8 cellular contexts compared by ENCODE assay signal in the genomic region with DNA sequence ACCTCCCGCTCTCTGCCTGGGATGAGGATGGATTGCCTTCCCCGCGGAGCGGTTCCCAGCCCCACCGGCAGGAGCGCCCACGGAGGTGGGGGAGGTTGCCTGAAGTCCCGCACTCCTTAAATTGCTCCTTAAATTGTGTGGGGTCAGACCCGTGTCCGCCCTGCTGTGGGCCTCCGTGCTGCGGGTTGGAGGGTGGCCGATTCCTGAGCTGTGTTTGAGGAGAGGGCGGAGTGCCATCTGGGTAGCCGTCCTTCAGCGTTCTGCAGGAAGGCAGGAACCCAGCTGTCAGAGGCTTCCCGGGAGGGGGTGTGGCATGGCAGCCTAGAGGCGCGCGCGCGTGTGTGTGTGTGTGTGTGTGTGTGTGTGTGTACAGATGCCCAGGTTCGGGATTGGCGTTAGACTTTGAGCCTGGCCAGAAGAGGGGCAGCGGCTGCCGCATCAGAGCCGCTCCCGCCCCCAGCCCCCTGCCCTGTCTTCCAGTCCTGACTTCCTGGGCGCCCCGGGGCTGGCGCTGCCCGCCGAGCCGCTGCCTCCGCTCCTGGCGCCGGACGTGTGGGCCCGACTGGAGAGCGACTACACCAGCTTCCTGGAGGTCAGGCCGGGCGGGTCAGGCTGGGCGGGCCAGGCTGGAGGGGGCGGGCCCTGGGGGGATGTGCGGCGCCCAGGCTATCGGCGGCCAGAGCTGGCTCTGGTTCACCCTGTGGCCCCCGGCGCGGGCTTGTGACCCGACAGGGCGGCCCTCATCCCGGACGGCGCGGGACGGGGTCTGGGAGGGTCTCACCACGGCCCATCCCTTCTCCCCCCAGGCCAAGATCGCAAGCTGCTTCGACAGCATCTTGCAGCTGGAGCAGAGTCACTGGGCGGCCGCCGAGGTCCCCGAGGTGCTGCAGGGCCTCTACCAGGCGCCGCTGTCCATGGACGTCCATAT. TPM values are rescaled to one million over a fixed set of nuclear protein-coding genes. Genes with fewer than 3 reads are reported as not detected.
DNase-seq lines count a peak whose midpoint lies in the region; ATAC-seq and TF ChIP-seq lines count a peak whose summit lies in the region.

No MANE protein-coding gene starts in this region.

- H3K27ac ChIP-seq in HUES64 (ENCODE audit: low read depth, low read length): no peak overlapping the region
- H3K27ac ChIP-seq in stomach: peak overlapping the region in 3 of 5 donors; percentile 8 to 47 (median 11)

- TF ChIP-seq CTCF in stomach (IDR thresholded peaks at IDR 0.05) (peak in 2 of 7 experiments; percentile 15 to 33), GM10248 (IDR thresholded peaks at IDR 0.05; ENCODE audit: control extremely low read depth, extremely low read depth, low read depth, missing control alignments) (no peak)

- H3K9me3 ChIP-seq in HUES64 (ENCODE audit: insufficient read depth, low read depth, low read length): no peaks in the 10 kb centered on the region
- H3K9me3 ChIP-seq in stomach: no peaks in the 10 kb centered on the region

- no peak for TF ChIP-seq POLR2A in stomach (IDR thresholded peaks at IDR 0.05)

- POLR2A ChIA-PET in GM10248 (lab: Yijun Ruan, JAX): no interaction called here

- DNase-seq in AG20443 (ENCODE audit: low spot score) (peak; percentile 72), SK-MEL-5 (ENCODE audit: low read depth, low spot score) (peak; percentile 36), foreskin melanocyte (peak; percentile 40), stomach (peak; percentile 87), hypothalamus (lab: John Stamatoyannopoulos, UW) (no peak), GM10248 (ENCODE audit: extremely low spot score) (no peak)

- WGBS in HUES64: 13% methylated on average over 68 of the region's 68 CpGs
- WGBS in stomach, 5 donors: 3 to 6% (median 5%) methylated on average over 30 to 68 of the region's 68 CpGs

- H3K9ac ChIP-seq in HUES64 (ENCODE audit: low read depth, low read length): no peak overlapping the region

- CTCF ChIA-PET in GM10248 (lab: Yijun Ruan, JAX): interaction anchor here (0.9 to 8.0 kb wide), 34 partner anchors 8 to 458 kb away, joined by 3 to 121 read pairs (median 6); a partner anchor contains a TSS

- no peak for TF ChIP-seq EP300 in stomach (IDR thresholded peaks at IDR 0.05)

- H3K4me3 ChIP-seq in HUES64 (ENCODE audit: low read length) (peak overlapping the region; percentile 40; the same call in 1 of the 2 replicates), stomach (peak overlapping the region; percentile 15 to 49 (median 22))

- H3K27me3 ChIP-seq in HUES64 (ENCODE audit: insufficient read depth, low read length): peaks cover 39% of the 10 kb centered on the region
- H3K27me3 ChIP-seq in stomach: peaks cover 0 to 61% (median 28%) of the 10 kb centered on the region in 3 donors

- in situ Hi-C loops in SK-MEL-5 (cut with HindIII; ENCODE audit: low pct_unique_long_range_greater_than_20kb, low sequenced_read_pairs): no loop called here

- intact Hi-C loops in stomach (cut with DNase I; ENCODE audit: low total_unique reads): loop anchor here (10.0 kb wide), 1 partner anchor 191 kb away; no protein-coding TSS in a partner anchor

- no peak for ATAC-seq in GM21526 (IDR thresholded peaks at IDR 0.05; ENCODE audit: low FRiP score, unreplicated experiment)

- H3K36me3 ChIP-seq in HUES64 (ENCODE audit: insufficient read depth, low read length) (no peaks in the 10 kb centered on the region), stomach (no peaks in the 10 kb centered on the region)

- H3K4me1 ChIP-seq in HUES64 (ENCODE audit: insufficient read depth, low read length) (peaks cover 15% of the 10 kb centered on the region), stomach (peaks cover 61 to 74% (median 68%) of the 10 kb centered on the region in 4 donors)

RNA-seq across cellular contexts. Expression of a gene that starts 9.2 kb away (rescaled TPM):
- not detected for polyA plus RNA-seq in HUES64 (2013, experiment 1 of 2)
- polyA plus RNA-seq in HUES64 (2013, experiment 2 of 2): not detected
- not detected in 2 replicates for total RNA-seq in SK-MEL-5 (2014; rRNA removed; shearing (Covaris generic))
- not detected in 2 replicates for polyA plus RNA-seq in SK-MEL-5 (2015; cell fraction: cytosol; rRNA removed)
- not detected in 2 replicates for polyA plus RNA-seq in SK-MEL-5 (2015; cell fraction: nucleus; rRNA removed)
- 10 to 100 TPM in 3 of 5 donors, 1 to 10 TPM in 2; 1.3 to 82.8 (median 38.5) TPM for total RNA-seq in stomach
- polyA plus RNA-seq in stomach: 10 to 100 TPM in 2 of 3 donors, 1 to 10 TPM in 1; 9.9 to 21.6 (median 10.8) TPM

RNA-seq across cellular contexts. Expression of a gene that starts 19.5 kb away (rescaled TPM):
- polyA plus RNA-seq in HUES64 (2013, experiment 1 of 2): 27.4 TPM
- 35.5 TPM for polyA plus RNA-seq in HUES64 (2013, experiment 2 of 2)
- 0.29 TPM in 1 of 2 replicates, not detected in the other for total RNA-seq in SK-MEL-5 (2014; rRNA removed; shearing (Covaris generic))
- 0.44 TPM in 1 of 2 replicates, not detected in the other for polyA plus RNA-seq in SK-MEL-5 (2015; cell fraction: cytosol; rRNA removed)
- 0.95 TPM in 1 of 2 replicates, not detected in the other for polyA plus RNA-seq in SK-MEL-5 (2015; cell fraction: nucleus; rRNA removed)
- total RNA-seq in stomach: 100 to 1,000 TPM in 2 of 5 donors, 10 to 100 TPM in 3; 30.7 to 279 (median 48.7) TPM
- 100 to 1,000 TPM in 1 of 3 donors, 10 to 100 TPM in 2; 63.8 to 211 (median 82.2) TPM for polyA plus RNA-seq in stomach

RNA-seq across cellular contexts. Expression of a gene that starts 19.7 kb away (rescaled TPM):
- polyA plus RNA-seq in HUES64 (2013, experiment 1 of 2): not detected
- polyA plus RNA-seq in HUES64 (2013, experiment 2 of 2): not detected
- total RNA-seq in SK-MEL-5 (2014; rRNA removed; shearing (Covaris generic)): not detected in 2 replicates
- not detected in 2 replicates for polyA plus RNA-seq in SK-MEL-5 (2015; cell fraction: cytosol; rRNA removed)
- not detected in 2 replicates for polyA plus RNA-seq in SK-MEL-5 (2015; cell fraction: nucleus; rRNA removed)
- total RNA-seq in stomach: not detected
- not detected for polyA plus RNA-seq in stomach

RNA-seq across cellular contexts. Expression of a gene that starts 46.4 kb away (rescaled TPM):
- polyA plus RNA-seq in HUES64 (2013, experiment 1 of 2): 52.0 TPM
- polyA plus RNA-seq in HUES64 (2013, experiment 2 of 2): 55.0 TPM
- 45.0 and 49.2 TPM in 2 replicates for total RNA-seq in SK-MEL-5 (2014; rRNA removed; shearing (Covaris generic))
- polyA plus RNA-seq in SK-MEL-5 (2015; cell fraction: cytosol; rRNA removed): 89.4 and 146 TPM in 2 replicates
- polyA plus RNA-seq in SK-MEL-5 (2015; cell fraction: nucleus; rRNA removed): 46.4 and 83.4 TPM in 2 replicates
- 100 to 1,000 TPM in 4 of 5 donors, 10 to 100 TPM in 1; 85.2 to 400 (median 191) TPM for total RNA-seq in stomach
- 10 to 100 TPM; 16.3 to 23.7 (median 20.6) TPM for polyA plus RNA-seq in stomach

Comparison
In these comparisons a context has a peak if more than half of its experiments do, and no peak if none do; other contexts are left out.
1. DNase-seq: peak in AG20443 (single experiment), SK-MEL-5 (single experiment), foreskin melanocyte (single experiment) and stomach (single experiment); none in hypothalamus (0 of 51) and GM10248 (single experiment).
2. RNA of a gene that starts 19.5 kb away (total RNA-seq): 30.7 to 279 TPM in stomach; 0.29 TPM in SK-MEL-5; every median in the first group is over 10 times any median in the second.